8 cellular contexts compared by ENCODE assay signal in genomic region chr7:135335628-135336139, GRCh38.
DNase-seq lines count a peak whose midpoint lies in the region; ATAC-seq and TF ChIP-seq lines count a peak whose summit lies in the region.

No MANE protein-coding gene starts in this region.

- peak; percentile 87 for ATAC-seq in GM18868 (IDR thresholded peaks at IDR 0.05; ENCODE audit: unreplicated experiment)
- no peak for ATAC-seq in HG03280 (IDR thresholded peaks at IDR 0.05; ENCODE audit: unreplicated experiment)

- no peaks in the 10 kb centered on the region for H3K36me3 ChIP-seq in OCI-LY1 (ENCODE audit: insufficient read depth, low read length)

- DNase-seq in AG10803 (ENCODE audit: low read depth) = peak; percentile 3
- peak; percentile 67 for DNase-seq in HuH-7.5 (ENCODE audit: low spot score)
- peak; percentile 93 for DNase-seq in astrocyte of the hippocampus (ENCODE audit: low read depth, low spot score)
- DNase-seq in islet precursor cell = peak; percentile 97
- peak; percentile 9 to 12 for DNase-seq in stimulated activated CD8-positive, alpha-beta memory T cell treated with anti-CD3 and anti-CD28 coated beads, Interleukin-2, amount 100 ng/mL, for 48 hours (ENCODE audit: low read depth in 2 of 2)

- TF ChIP-seq CTCF in AG10803 (conservative IDR thresholded peaks at IDR 0.05; ENCODE audit: low read length) (peak; percentile 18; the same call in 1 of the 2 replicates), OCI-LY1 (IDR thresholded peaks at IDR 0.05; ENCODE audit: low read length) (peak; percentile 77)

- H3K9me3 ChIP-seq in OCI-LY1 (ENCODE audit: low read length) = no peaks in the 10 kb centered on the region

- no peak overlapping the region for H2AFZ ChIP-seq in OCI-LY1 (ENCODE audit: low read length)

- no peak overlapping the region for H3K27ac ChIP-seq in OCI-LY1 (ENCODE audit: low read depth, low read length, poor library complexity, severe bottlenecking)

- no peak overlapping the region for H3K9ac ChIP-seq in OCI-LY1 (ENCODE audit: low read length)

- no peak overlapping the region for H3K4me3 ChIP-seq in AG10803 (ENCODE audit: low read length)
- no peak overlapping the region for H3K4me3 ChIP-seq in OCI-LY1 (ENCODE audit: low read depth, low read length, poor library complexity, severe bottlenecking)

- no peaks in the 10 kb centered on the region for H3K4me1 ChIP-seq in OCI-LY1 (ENCODE audit: insufficient read depth, low read length, severe bottlenecking)

- H4K20me1 ChIP-seq in OCI-LY1 (ENCODE audit: insufficient read depth, low read length) = no peaks in the 10 kb centered on the region

- H3K9me2 ChIP-seq in OCI-LY1 (ENCODE audit: low read depth, low read length) = no peaks in the 10 kb centered on the region

- H3K27me3 ChIP-seq in OCI-LY1 (ENCODE audit: insufficient read depth, low read length) = 0 out of 2 replicates have a peak, but pooled peaks cover 3% of the 10 kb centered on the region

- H3K79me2 ChIP-seq in OCI-LY1 (ENCODE audit: insufficient read depth, low read length) = no peaks in the 10 kb centered on the region

- H3K4me2 ChIP-seq in OCI-LY1 (ENCODE audit: low read length) = no peak overlapping the region

- H3F3A ChIP-seq in OCI-LY1 (ENCODE audit: insufficient read depth, low read length) = no peaks in the 10 kb centered on the region

Comparison
In these comparisons a context has a peak if more than half of its experiments do, and no peak if none do; other contexts are left out.
1. DNase-seq: peak in every context shown above with its lines; median percentile 97 in islet precursor cell; 93 in astrocyte of the hippocampus; 67 in HuH-7.5; 10 in stimulated activated CD8-positive, alpha-beta memory T cell treated with anti-CD3 and anti-CD28 coated beads, Interleukin-2, amount 100 ng/mL, for 48 hours; 3 in AG10803.